In genomic region chr16:64121473-64121872, GRCh38 we compare ENCODE assay signal across 18 cellular contexts.
DNase-seq lines count a peak whose midpoint lies in the region; ATAC-seq, FAIRE-seq and TF ChIP-seq lines count a peak whose summit lies in the region.
"Had no signal": no experiment of that assay in that cellular context is flagged by ENCODE, and none has a peak within 500 bp of the region (broad histone marks: within the 10 kb centered on the region; RNA-seq: fewer than 3 reads in every experiment).

No MANE protein-coding gene starts in this region.

- H3K9me3 ChIP-seq in Karpas-422 (ENCODE audit: low read length) (no peaks in the 10 kb centered on the region), mesenchymal stem cell (ENCODE audit: control insufficient read depth, low read length) (no peaks in the 10 kb centered on the region), aorta (ENCODE audit: control insufficient read depth, low read length) (no peaks in the 10 kb centered on the region)
- H3K9me3 ChIP-seq: BLaER1, right atrium auricular region, thyroid gland had no signal

- H3K4me3 ChIP-seq in BJ (ENCODE audit: low read depth, low read length) (no peak overlapping the region), Karpas-422 (ENCODE audit: low read length) (no peak overlapping the region), bronchial epithelial cell (ENCODE audit: low read depth, low read length) (no peak overlapping the region), mesenchymal stem cell (ENCODE audit: insufficient read depth in 1 of 2, low read depth in 1 of 2, low read length in 2 of 2) (no peak overlapping the region), aorta (ENCODE audit: low read length in 2 of 2) (no peak overlapping the region)
- H3K4me3 ChIP-seq: BLaER1, GM12878, K562, right atrium auricular region, thyroid gland had no signal

- H2BK12ac ChIP-seq in mesenchymal stem cell (ENCODE audit: low read length in 2 of 2), result no peak overlapping the region

- FAIRE-seq in bronchial epithelial cell (lab: Jason Lieb, UNC) (no peak), D721Med (lab: Jason Lieb, UNC) (no peak)
- FAIRE-seq: GM12878, K562 had no signal

- ATAC-seq in aorta (ENCODE audit: low FRiP score) (no peak), HG03139 (IDR thresholded peaks at IDR 0.05; ENCODE audit: unreplicated experiment) (no peak)
- ATAC-seq: GM12878, K562 had no signal

- H3K79me1 ChIP-seq in mesenchymal stem cell (replicated peaks; ENCODE audit: low read length, poor library complexity, severe bottlenecking), result no peaks in the 10 kb centered on the region

- intact Hi-C loops in aorta (cut with DNase I), result no loop called here

- CTCF ChIA-PET in BJ (lab: Yijun Ruan, JAX), result no interaction called here

- H3K9ac ChIP-seq in Karpas-422 (ENCODE audit: low read length), result no peak overlapping the region
- no peak overlapping the region for H3K9ac ChIP-seq in mesenchymal stem cell (ENCODE audit: low read length)
- H3K9ac ChIP-seq: BLaER1 had no signal

- DNase-seq in BJ (ENCODE audit: low read depth) (peak; percentile 33), Karpas-422 (no peak), bronchial epithelial cell (ENCODE audit: low read depth) (peak; percentile 61), mesenchymal stem cell (peak; percentile 27), D721Med (ENCODE audit: insufficient read length, low spot score) (no peak), aorta (no peak)
- no peak for DNase-seq in stimulated activated CD4-positive, alpha-beta T cell treated with anti-CD3 and anti-CD28 coated beads, Interleukin-15, amount 100 ng/mL, for 24 hours
- DNase-seq: activated CD8-positive, alpha-beta memory T cell treated with anti-CD3 and anti-CD28 coated beads for 24 hours; DND-41; NCI-H1417 treated with DMSO at 0.1 percent for 48 hours; stimulated activated CD4-positive, alpha-beta T cell treated with anti-CD3 and anti-CD28 coated beads, Interleukin-2, amount 100 ng/mL, for 48 hours; stimulated activated CD8-positive, alpha-beta memory T cell treated with anti-CD3 and anti-CD28 coated beads, Interleukin-4, amount 100 ng/mL, for 48 hours; thyroid gland had no signal

- no peak overlapping the region for H4K8ac ChIP-seq in mesenchymal stem cell (ENCODE audit: low read length)

- H3K4me2 ChIP-seq in Karpas-422 (ENCODE audit: low read depth, low read length, poor library complexity, severe bottlenecking), result no peak overlapping the region
- no peak overlapping the region for H3K4me2 ChIP-seq in mesenchymal stem cell (ENCODE audit: low read length, poor library complexity, severe bottlenecking)
- H3K4me2 ChIP-seq: BLaER1 had no signal

- H3K36me3 ChIP-seq in BJ (ENCODE audit: control insufficient read depth, insufficient read depth, low read length) (no peaks in the 10 kb centered on the region), Karpas-422 (ENCODE audit: insufficient read depth, low read length) (no peaks in the 10 kb centered on the region), bronchial epithelial cell (ENCODE audit: control insufficient read depth, insufficient read depth, low read length) (no peaks in the 10 kb centered on the region), mesenchymal stem cell (ENCODE audit: control insufficient read depth in 1 of 2, insufficient read depth in 2 of 2, low read depth in 1 of 2, low read length in 2 of 2) (no peaks in the 10 kb centered on the region), aorta (ENCODE audit: control insufficient read depth in 1 of 2, insufficient read depth in 2 of 2, low read length in 1 of 2) (no peaks in the 10 kb centered on the region)
- H3K36me3 ChIP-seq: BLaER1, right atrium auricular region, thyroid gland had no signal

- H3K27me3 ChIP-seq in BJ (ENCODE audit: control insufficient read depth, insufficient read depth, low read length) (no peaks in the 10 kb centered on the region), Karpas-422 (ENCODE audit: low read length) (no peaks in the 10 kb centered on the region), bronchial epithelial cell (ENCODE audit: control insufficient read depth, insufficient read depth, low read length) (no peaks in the 10 kb centered on the region), mesenchymal stem cell (ENCODE audit: control insufficient read depth in 1 of 2, insufficient read depth in 1 of 2, low read length in 2 of 2) (no peaks in the 10 kb centered on the region), aorta (ENCODE audit: control insufficient read depth in 1 of 2, insufficient read depth in 2 of 2, low read length in 1 of 2) (no peaks in the 10 kb centered on the region)
- H3K27me3 ChIP-seq: BLaER1, right atrium auricular region, thyroid gland had no signal

- no peak for TF ChIP-seq CTCF in BJ (IDR thresholded peaks at IDR 0.05; ENCODE audit: insufficient read depth, low read depth, low read length)
- TF ChIP-seq CTCF in bronchial epithelial cell (IDR thresholded peaks at IDR 0.05; ENCODE audit: insufficient read depth, low read length, severe bottlenecking), result no peak
- TF ChIP-seq CTCF in D721Med (IDR thresholded peaks at IDR 0.05; ENCODE audit: insufficient read depth, missing control alignments), result no peak

- no peak overlapping the region for H3K18ac ChIP-seq in mesenchymal stem cell (ENCODE audit: low read depth in 1 of 2, low read length in 2 of 2)

- H3K79me2 ChIP-seq in Karpas-422 (ENCODE audit: low read length), result no peaks in the 10 kb centered on the region

- H3K27ac ChIP-seq in Karpas-422 (ENCODE audit: low read length) (no peak overlapping the region), mesenchymal stem cell (ENCODE audit: low read length, poor library complexity, severe bottlenecking) (no peak overlapping the region), aorta (ENCODE audit: low read depth in 1 of 2, low read length in 2 of 2) (no peak overlapping the region)
- H3K27ac ChIP-seq: BLaER1, right atrium auricular region, thyroid gland had no signal

- peak overlapping the region; percentile 77 for H2AFZ ChIP-seq in Karpas-422 (ENCODE audit: low read length)
- H2AFZ ChIP-seq in mesenchymal stem cell (ENCODE audit: low read depth, low read length), result no peak overlapping the region

- no peak overlapping the region for H3K4ac ChIP-seq in mesenchymal stem cell (ENCODE audit: low read depth in 1 of 2, low read length in 2 of 2)

- no peaks in the 10 kb centered on the region for H4K20me1 ChIP-seq in Karpas-422 (ENCODE audit: insufficient read depth, low read depth, low read length)
- H4K20me1 ChIP-seq: BLaER1 had no signal

- no peak overlapping the region for H3K23ac ChIP-seq in mesenchymal stem cell (ENCODE audit: low read length in 2 of 2)

- H4K91ac ChIP-seq in mesenchymal stem cell (ENCODE audit: low read length), result no peak overlapping the region

- H3K14ac ChIP-seq in mesenchymal stem cell (ENCODE audit: low read length in 2 of 2), result no peak overlapping the region

- POLR2A ChIA-PET in BJ (lab: Charles Lee), result no interaction called here

- H3K4me1 ChIP-seq in Karpas-422 (ENCODE audit: low read length) (peaks cover 38% of the 10 kb centered on the region), mesenchymal stem cell (ENCODE audit: control insufficient read depth, insufficient read depth, low read depth, low read length) (no peaks in the 10 kb centered on the region), aorta (ENCODE audit: control insufficient read depth in 1 of 2, insufficient read depth in 2 of 2, low read length in 2 of 2) (no peaks in the 10 kb centered on the region)
- H3K4me1 ChIP-seq: BLaER1, right atrium auricular region, thyroid gland had no signal

- H2BK5ac ChIP-seq in mesenchymal stem cell (ENCODE audit: low read depth, low read length, poor library complexity, severe bottlenecking), result no peak overlapping the region

- no peak overlapping the region for H2BK15ac ChIP-seq in mesenchymal stem cell (ENCODE audit: low read depth, poor library complexity, severe bottlenecking)

- no peaks in the 10 kb centered on the region for H3K9me2 ChIP-seq in Karpas-422 (replicated peaks; ENCODE audit: insufficient read depth, low read length)

- H2BK120ac ChIP-seq in mesenchymal stem cell (ENCODE audit: low read depth, low read length), result no peak overlapping the region

- H2AK5ac ChIP-seq in mesenchymal stem cell (ENCODE audit: low read length, severe bottlenecking), result no peak overlapping the region

- 80% methylated on average over 2 of the region's 3 CpGs for WGBS in mesenchymal stem cell
- WGBS in aorta, 2 donors, result 74 to 86% methylated on average over 3 of the region's 3 CpGs

Comparison
In these comparisons a context has a peak if more than half of its experiments do, and no peak if none do; other contexts are left out.
1. DNase-seq: peak in BJ (single experiment), bronchial epithelial cell (single experiment) and mesenchymal stem cell (single experiment); none in Karpas-422 (single experiment), D721Med (single experiment), aorta (0 of 2) and stimulated activated CD4-positive, alpha-beta T cell treated with anti-CD3 and anti-CD28 coated beads, Interleukin-15, amount 100 ng/mL, for 24 hours (single experiment).